Comparison of ENCODE assay signal across 8 cellular contexts in genomic region chr20:3795511-3796468, GRCh38. TPM values are rescaled to one million over a fixed set of nuclear protein-coding genes. Genes with fewer than 3 reads are reported as not detected.
DNase-seq lines count a peak whose midpoint lies in the region; ATAC-seq and TF ChIP-seq lines count a peak whose summit lies in the region.

TSS of gene CDC25B (plus strand) at chr20:3796310. CDS start at chr20:3796532, 222 bp downstream.

- peaks cover 15% of the 10 kb centered on the region for H3K36me3 ChIP-seq in CD4-positive, CD25-positive, alpha-beta regulatory T cell (ENCODE audit: control insufficient read depth, insufficient read depth, low read length)

- H3K27ac Mint-ChIP-seq in CD4-positive, CD25-positive, alpha-beta regulatory T cell: peak within 1 kb of the TSS; percentile 95 to 97 (median 96)

- H3K9me3 ChIP-seq in CD4-positive, CD25-positive, alpha-beta regulatory T cell (ENCODE audit: control insufficient read depth in 2 of 2, low read length in 2 of 2): no peaks in the 10 kb centered on the region

- H3K27me3 Mint-ChIP-seq in CD4-positive, CD25-positive, alpha-beta regulatory T cell: peaks cover 4% of the 10 kb centered on the region

- peaks cover 31% of the 10 kb centered on the region for H3K36me3 Mint-ChIP-seq in CD4-positive, CD25-positive, alpha-beta regulatory T cell

- peak; percentile 77 to 84 for ATAC-seq in CD4-positive, CD25-positive, alpha-beta regulatory T cell (ENCODE audit: low read depth in 2 of 2)
- peak; percentile 62 for ATAC-seq in GM19452 (IDR thresholded peaks at IDR 0.05; ENCODE audit: unreplicated experiment)

- DNase-seq in CD4-positive, CD25-positive, alpha-beta regulatory T cell: peak; percentile 84 to 94 (median 86)
- DNase-seq in HL-60 (ENCODE audit: low read depth in 1 of 2, low spot score in 1 of 2): peak; percentile 75 to 94
- peak; percentile 92 for DNase-seq in NCI-H82 treated with DMSO at 0.1 percent for 48 hours (lab: John Stamatoyannopoulos, UW; ENCODE audit: unreplicated experiment)
- DNase-seq in activated CD4-positive, alpha-beta T cell treated with anti-CD3 and anti-CD28 coated beads, Interleukin-2, amount 50 U/mL, for 48 hours: peak; percentile 94 to 95
- peak; percentile 90 to 98 (median 97) for DNase-seq in dorsolateral prefrontal cortex
- peak; percentile 94 to 99 for DNase-seq in lower leg skin (ENCODE audit: low spot score in 2 of 2)
- peak; percentile 70 to 78 (median 72) for DNase-seq in stimulated activated CD4-positive, alpha-beta T cell treated with anti-CD3 and anti-CD28 coated beads, TNF-alpha, amount 100 ng/mL, for 1 hour (ENCODE audit: low read depth in 3 of 3, low spot score in 1 of 3)

- intact Hi-C loops in dorsolateral prefrontal cortex (cut with DNase I): loop anchor here (1.0 to 2.0 kb wide), 6 partner anchors 8 to 51 kb away; partner anchors contain the start of genes AP5S1 (in 2 of the 2) and MAVS (in 1 of the 2)
- intact Hi-C loops in lower leg skin (cut with DNase I; ENCODE audit: low total_unique reads): no loop called here

- peak within 1 kb of the TSS; percentile 94 for H3K4me3 ChIP-seq in CD4-positive, CD25-positive, alpha-beta regulatory T cell (ENCODE audit: low read depth, low read length)
- H3K4me3 ChIP-seq in HL-60 (replicated peaks; ENCODE audit: insufficient read depth, low read length) (peak within 1 kb of the TSS; percentile 80), dorsolateral prefrontal cortex (peak within 1 kb of the TSS; percentile 60 to 100 (median 78)), lower leg skin (ENCODE audit: low read depth, poor library complexity, severe bottlenecking) (peak within 1 kb of the TSS; percentile 61)

- H3K27ac ChIP-seq in CD4-positive, CD25-positive, alpha-beta regulatory T cell (ENCODE audit: insufficient read depth, low read length, poor library complexity, severe bottlenecking): peak within 1 kb of the TSS; percentile 95
- H3K27ac ChIP-seq in HL-60 (replicated peaks) (peak within 1 kb of the TSS; percentile 65), dorsolateral prefrontal cortex (peak within 1 kb of the TSS; percentile 90 to 100 (median 99))

- H3K4me3 Mint-ChIP-seq in CD4-positive, CD25-positive, alpha-beta regulatory T cell: peak within 1 kb of the TSS; percentile 99 to 100 (median 100)

- H3K4me1 Mint-ChIP-seq in CD4-positive, CD25-positive, alpha-beta regulatory T cell: peaks cover 7 to 42% (median 30%) of the 10 kb centered on the region in 4 donors

- no peak for TF ChIP-seq CTCF in HL-60 (IDR thresholded peaks at IDR 0.05; ENCODE audit: insufficient read depth, low read length)
- TF ChIP-seq CTCF in dorsolateral prefrontal cortex (IDR thresholded peaks at IDR 0.05 in 54 of 56, conservative IDR thresholded peaks at IDR 0.05 in 2 of 56; ENCODE audit: low read depth in 1 of 56, partially characterized antibody in 56 of 56): peak in 52 of 56 donors; percentile 7 to 67 (median 47)
- peak in 1 of 3 donors; percentile 62 for TF ChIP-seq CTCF in lower leg skin (IDR thresholded peaks at IDR 0.05)

- no peaks in the 10 kb centered on the region for H3K27me3 ChIP-seq in CD4-positive, CD25-positive, alpha-beta regulatory T cell (ENCODE audit: control insufficient read depth, insufficient read depth, low read length)
- no peaks in the 10 kb centered on the region for H3K27me3 ChIP-seq in HL-60 (ENCODE audit: insufficient read depth, poor library complexity, severe bottlenecking)
- H3K27me3 ChIP-seq in dorsolateral prefrontal cortex: no peaks in the 10 kb centered on the region

- peaks cover 48% of the 10 kb centered on the region for H3K4me1 ChIP-seq in CD4-positive, CD25-positive, alpha-beta regulatory T cell (ENCODE audit: control insufficient read depth, insufficient read depth, low read length, poor library complexity, severe bottlenecking)

- 1% methylated on average over 40 to 55 of the region's 69 CpGs for WGBS in lower leg skin, 2 donors

- TF ChIP-seq POLR2A in lower leg skin (IDR thresholded peaks at IDR 0.05): no peak

- H3K9me3 Mint-ChIP-seq in CD4-positive, CD25-positive, alpha-beta regulatory T cell: no peaks in the 10 kb centered on the region

RNA-seq across cellular contexts. Expression of gene CDC25B, which starts in this region (rescaled TPM):
- 310 TPM for total RNA-seq in CD4-positive, CD25-positive, alpha-beta regulatory T cell
- polyA plus RNA-seq in CD4-positive, CD25-positive, alpha-beta regulatory T cell: 10 to 100 TPM; 39.7 to 48.4 (median 47.0) TPM
- 10 to 100 TPM; 30.5 to 72.6 (median 46.2) TPM for total RNA-seq in dorsolateral prefrontal cortex
- 10 to 100 TPM; 13.5 to 23.2 (median 18.5) TPM for total RNA-seq in lower leg skin

Comparison
In these comparisons a context has a peak if more than half of its experiments do, and no peak if none do; other contexts are left out.
1. Peak in every context shown above with its lines: DNase-seq, ATAC-seq, H3K4me3 ChIP-seq and H3K27ac ChIP-seq.